22 cellular contexts compared by ENCODE assay signal in the genomic region with DNA sequence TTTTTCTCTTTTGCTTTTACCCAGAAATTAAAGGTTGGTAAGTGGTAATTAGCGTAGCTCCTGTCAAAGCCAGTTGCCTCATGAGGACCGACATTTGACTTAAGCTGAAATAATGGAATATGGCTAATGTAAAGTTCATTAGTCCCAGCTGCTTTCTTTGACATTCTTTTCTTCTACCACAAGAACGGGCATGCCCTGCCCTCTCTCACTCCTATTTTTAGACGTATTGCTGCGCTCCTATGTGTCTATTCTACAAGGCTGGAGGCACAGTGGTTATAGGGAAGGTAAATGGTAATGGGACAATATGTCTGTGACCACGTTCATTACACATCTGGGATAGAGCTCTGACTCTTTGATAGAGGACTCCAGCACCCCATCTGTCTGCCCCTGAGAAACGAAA. TPM values are rescaled to one million over a fixed set of nuclear protein-coding genes. Genes with fewer than 3 reads are reported as not detected.
DNase-seq lines count a peak whose midpoint lies in the region; ATAC-seq, FAIRE-seq and TF ChIP-seq lines count a peak whose summit lies in the region.
"Had no signal": no experiment of that assay in that cellular context is flagged by ENCODE, and none has a peak within 500 bp of the region (broad histone marks: within the 10 kb centered on the region; RNA-seq: fewer than 3 reads in every experiment).

No MANE protein-coding gene starts in this region.

- H3K36me3 ChIP-seq in endodermal cell (ENCODE audit: control insufficient read depth, insufficient read depth, low read length), result peaks cover 25% of the 10 kb centered on the region

- no peak overlapping the region for H3K4me3 Mint-ChIP-seq in activated naive CD4-positive, alpha-beta T cell treated with anti-CD3 and anti-CD28 coated beads, Interleukin-2, amount 10 ng/mL, durations not matched to agents 7 days and 5 days
- H3K4me3 Mint-ChIP-seq in endodermal cell (no peak overlapping the region), progenitor cell of endocrine pancreas (ENCODE audit: low read depth) (no peak overlapping the region)
- H3K4me3 Mint-ChIP-seq: activated T-helper 17 cell treated with anti-CD3 and anti-CD28 coated beads, Interleukin-2, amount 50 U/mL, for 72 hours; immature natural killer cell had no signal

- peaks cover 21% of the 10 kb centered on the region for H3K4me1 Mint-ChIP-seq in activated naive CD4-positive, alpha-beta T cell treated with anti-CD3 and anti-CD28 coated beads, Interleukin-2, amount 10 ng/mL, durations not matched to agents 7 days and 5 days
- peaks cover 5% of the 10 kb centered on the region for H3K4me1 Mint-ChIP-seq in endodermal cell
- no peaks in the 10 kb centered on the region for H3K4me1 Mint-ChIP-seq in progenitor cell of endocrine pancreas (ENCODE audit: low read depth)
- H3K4me1 Mint-ChIP-seq: activated T-helper 17 cell treated with anti-CD3 and anti-CD28 coated beads, Interleukin-2, amount 50 U/mL, for 72 hours; immature natural killer cell had no signal

- FAIRE-seq in HTR-8/SVneo (lab: Jason Lieb, UNC), result no peak
- FAIRE-seq: colon had no signal

- H3K9me3 Mint-ChIP-seq in activated naive CD4-positive, alpha-beta T cell treated with anti-CD3 and anti-CD28 coated beads, Interleukin-2, amount 10 ng/mL, durations not matched to agents 7 days and 5 days, result no peaks in the 10 kb centered on the region
- H3K9me3 Mint-ChIP-seq in activated naive CD4-positive, alpha-beta T cell treated with anti-CD3 and anti-CD28 coated beads, Interleukin-2, amount 50 U/mL, for 72 hours, result no peaks in the 10 kb centered on the region
- H3K9me3 Mint-ChIP-seq in endodermal cell (peaks cover 6% of the 10 kb centered on the region), progenitor cell of endocrine pancreas (ENCODE audit: low read depth) (no peaks in the 10 kb centered on the region)
- H3K9me3 Mint-ChIP-seq: activated T-helper 17 cell treated with anti-CD3 and anti-CD28 coated beads, Interleukin-2, amount 50 U/mL, for 72 hours; immature natural killer cell had no signal

- peak overlapping the region; percentile 42 for H3K27ac ChIP-seq in endodermal cell (ENCODE audit: low read depth, low read length)
- H3K27ac ChIP-seq: WERI-Rb-1 had no signal

- no peak overlapping the region for H3K9ac ChIP-seq in endodermal cell (ENCODE audit: extremely low read depth, low read length, poor library complexity, severe bottlenecking)

- ATAC-seq in activated naive CD4-positive, alpha-beta T cell treated with anti-CD3 and anti-CD28 coated beads, Interleukin-2, amount 50 U/mL, for 72 hours, result no peak
- no peak for ATAC-seq in HG02610 (IDR thresholded peaks at IDR 0.05; ENCODE audit: unreplicated experiment)
- ATAC-seq: activated T-helper 17 cell treated with anti-CD3 and anti-CD28 coated beads, Interleukin-2, amount 50 U/mL, for 72 hours had no signal

- no peak overlapping the region for H3K4me3 ChIP-seq in endodermal cell (ENCODE audit: low read length)

- H3K27me3 ChIP-seq in endodermal cell (ENCODE audit: control insufficient read depth, insufficient read depth, low read length, poor library complexity, severe bottlenecking), result no peaks in the 10 kb centered on the region

- H3K9me3 ChIP-seq in endodermal cell (ENCODE audit: control insufficient read depth, low read length), result peaks cover 8% of the 10 kb centered on the region

- H3K27me3 Mint-ChIP-seq in activated naive CD4-positive, alpha-beta T cell treated with anti-CD3 and anti-CD28 coated beads, Interleukin-2, amount 10 ng/mL, durations not matched to agents 7 days and 5 days, result no peaks in the 10 kb centered on the region
- no peaks in the 10 kb centered on the region for H3K27me3 Mint-ChIP-seq in endodermal cell (ENCODE audit: insufficient read depth)
- H3K27me3 Mint-ChIP-seq in progenitor cell of endocrine pancreas, result no peaks in the 10 kb centered on the region
- H3K27me3 Mint-ChIP-seq: activated T-helper 17 cell treated with anti-CD3 and anti-CD28 coated beads, Interleukin-2, amount 50 U/mL, for 72 hours had no signal

- CTCF ChIA-PET in activated naive CD4-positive, alpha-beta T cell treated with anti-CD3 and anti-CD28 coated beads, Interleukin-2, amount 10 ng/mL, durations not matched to agents 7 days and 5 days (lab: Charles Lee), result no interaction called here

- peaks cover 9% of the 10 kb centered on the region for H3K36me3 Mint-ChIP-seq in activated naive CD4-positive, alpha-beta T cell treated with anti-CD3 and anti-CD28 coated beads, Interleukin-2, amount 10 ng/mL, durations not matched to agents 7 days and 5 days
- H3K36me3 Mint-ChIP-seq in activated naive CD4-positive, alpha-beta T cell treated with anti-CD3 and anti-CD28 coated beads, Interleukin-2, amount 50 U/mL, for 72 hours, result peaks cover 0 to 10% of the 10 kb centered on the region in 2 donors
- H3K36me3 Mint-ChIP-seq in endodermal cell (ENCODE audit: low read depth) (peaks cover 42% of the 10 kb centered on the region), progenitor cell of endocrine pancreas (ENCODE audit: insufficient read depth) (peaks cover 8% of the 10 kb centered on the region)

- peak overlapping the region; percentile 3 for H3K27ac Mint-ChIP-seq in activated naive CD4-positive, alpha-beta T cell treated with anti-CD3 and anti-CD28 coated beads, Interleukin-2, amount 10 ng/mL, durations not matched to agents 7 days and 5 days
- H3K27ac Mint-ChIP-seq in activated naive CD4-positive, alpha-beta T cell treated with anti-CD3 and anti-CD28 coated beads, Interleukin-2, amount 50 U/mL, for 72 hours, result no peak overlapping the region
- no peak overlapping the region for H3K27ac Mint-ChIP-seq in endodermal cell
- peak overlapping the region; percentile 74 for H3K27ac Mint-ChIP-seq in progenitor cell of endocrine pancreas
- H3K27ac Mint-ChIP-seq: activated T-helper 17 cell treated with anti-CD3 and anti-CD28 coated beads, Interleukin-2, amount 50 U/mL, for 72 hours had no signal

- DNase-seq in activated naive CD4-positive, alpha-beta T cell treated with anti-CD3 and anti-CD28 coated beads, Interleukin-2, amount 10 ng/mL, durations not matched to agents 7 days and 5 days, result no peak
- DNase-seq in activated naive CD4-positive, alpha-beta T cell treated with anti-CD3 and anti-CD28 coated beads, Interleukin-2, amount 50 U/mL, for 72 hours (ENCODE audit: low spot score in 2 of 2), result no peak
- peak; percentile 75 for DNase-seq in NCI-H1105 (lab: John Stamatoyannopoulos, UW)
- no peak for DNase-seq in endodermal cell
- DNase-seq in progenitor cell of endocrine pancreas (ENCODE audit: low spot score, unreplicated experiment), result no peak
- no peak for DNase-seq in HTR-8/SVneo (ENCODE audit: insufficient read length, low spot score)
- no peak for DNase-seq in NCI-H187 treated with DMSO at 0.1 percent for 48 hours (lab: John Stamatoyannopoulos, UW)
- DNase-seq: amygdala, COR-L47, GDM1, immature natural killer cell, NCI-H2107, NCI-H82, right cardiac atrium, WERI-Rb-1 had no signal

- no peaks in the 10 kb centered on the region for H3K4me1 ChIP-seq in endodermal cell (ENCODE audit: control insufficient read depth, insufficient read depth, low read length)

- whole genome bisulfite sequencing in endodermal cell (ENCODE audit: insufficient coverage in 1 of 2, insufficient read length in 1 of 2), 2 experiments, result 95 to 100% methylated on average over 1 to 6 of the region's 7 CpGs

- TF ChIP-seq CTCF in endodermal cell (conservative IDR thresholded peaks at IDR 0.05) (no peak), progenitor cell of endocrine pancreas (IDR thresholded peaks at IDR 0.05; ENCODE audit: unreplicated experiment) (no peak)

RNA-seq across cellular contexts. Expression of a gene that starts 6.8 kb away (rescaled TPM):
- total RNA-seq in activated naive CD4-positive, alpha-beta T cell treated with anti-CD3 and anti-CD28 coated beads, Interleukin-2, amount 50 U/mL, for 72 hours, result under 1 TPM in 1 of 2 donors, not detected in 1; 0.32 TPM
- total RNA-seq in endodermal cell (1 to 10 TPM in 1 of 2 donors, under 1 TPM in 1; 0.53 to 1.3 TPM), progenitor cell of endocrine pancreas (1.0 and 2.0 TPM in 2 replicates)
- 0.89 TPM for polyA plus RNA-seq in endodermal cell (2013, experiment 1 of 2)
- 1.1 TPM for polyA plus RNA-seq in endodermal cell (2013, experiment 2 of 2)
- total RNA-seq: HT1080; RPMI7951; subcutaneous adipose tissue; T-helper 1 cell treated with Interleukin-12 subunit alpha and Interleukin-12 subunit beta and Interleukin-4 antibody, amounts not matched to agents 30 ng/mL and 1 ng/mL, for 36 hours had no signal
- polyA plus RNA-seq: immature natural killer cell had no signal

RNA-seq across cellular contexts. Expression of a gene that starts 15.7 kb away (rescaled TPM):
- total RNA-seq in activated naive CD4-positive, alpha-beta T cell treated with anti-CD3 and anti-CD28 coated beads, Interleukin-2, amount 50 U/mL, for 72 hours, result 10 to 100 TPM; 34.4 to 41.0 TPM
- 100 to 1,000 TPM; 100 to 105 TPM for total RNA-seq in endodermal cell
- polyA plus RNA-seq in endodermal cell (2013, experiment 1 of 2), result 32.1 TPM
- 29.5 TPM for polyA plus RNA-seq in endodermal cell (2013, experiment 2 of 2)
- total RNA-seq in progenitor cell of endocrine pancreas, result 47.9 and 54.4 TPM in 2 replicates

RNA-seq across cellular contexts. Expression of a gene that starts 18.1 kb away (rescaled TPM):
- 10 to 100 TPM; 22.3 to 22.7 TPM for total RNA-seq in activated naive CD4-positive, alpha-beta T cell treated with anti-CD3 and anti-CD28 coated beads, Interleukin-2, amount 50 U/mL, for 72 hours
- total RNA-seq in endodermal cell (10 to 100 TPM; 24.3 to 26.0 TPM), progenitor cell of endocrine pancreas (27.8 and 28.7 TPM in 2 replicates)
- 22.3 TPM for polyA plus RNA-seq in endodermal cell (2013, experiment 1 of 2)
- 22.3 TPM for polyA plus RNA-seq in endodermal cell (2013, experiment 2 of 2)

RNA-seq across cellular contexts. Expression of a gene that starts 26.4 kb away (rescaled TPM):
- total RNA-seq in activated naive CD4-positive, alpha-beta T cell treated with anti-CD3 and anti-CD28 coated beads, Interleukin-2, amount 50 U/mL, for 72 hours, result 10 to 100 TPM in 1 of 2 donors, 1 to 10 TPM in 1; 8.6 to 16.7 TPM
- 10 to 100 TPM; 23.1 to 30.8 TPM for total RNA-seq in endodermal cell
- polyA plus RNA-seq in endodermal cell (2013, experiment 1 of 2), result 22.5 TPM
- 25.0 TPM for polyA plus RNA-seq in endodermal cell (2013, experiment 2 of 2)
- 22.2 and 22.5 TPM in 2 replicates for total RNA-seq in progenitor cell of endocrine pancreas

RNA-seq across cellular contexts. Expression of a gene that starts 57.8 kb away (rescaled TPM):
- total RNA-seq in activated naive CD4-positive, alpha-beta T cell treated with anti-CD3 and anti-CD28 coated beads, Interleukin-2, amount 50 U/mL, for 72 hours, result 10 to 100 TPM; 59.2 to 95.6 TPM
- total RNA-seq in endodermal cell (100 to 1,000 TPM; 198 to 217 TPM), progenitor cell of endocrine pancreas (254 and 263 TPM in 2 replicates)
- 295 TPM for polyA plus RNA-seq in endodermal cell (2013, experiment 1 of 2)
- 279 TPM for polyA plus RNA-seq in endodermal cell (2013, experiment 2 of 2)

Comparison
In these comparisons a context has a peak if more than half of its experiments do, and no peak if none do; other contexts are left out.
1. H3K27ac Mint-ChIP-seq: peak in activated naive CD4-positive, alpha-beta T cell treated with anti-CD3 and anti-CD28 coated beads, Interleukin-2, amount 10 ng/mL, durations not matched to agents 7 days and 5 days (single experiment) and progenitor cell of endocrine pancreas (single experiment); none in activated naive CD4-positive, alpha-beta T cell treated with anti-CD3 and anti-CD28 coated beads, Interleukin-2, amount 50 U/mL, for 72 hours (0 of 2) and endodermal cell (single experiment).